In the genomic region with DNA sequence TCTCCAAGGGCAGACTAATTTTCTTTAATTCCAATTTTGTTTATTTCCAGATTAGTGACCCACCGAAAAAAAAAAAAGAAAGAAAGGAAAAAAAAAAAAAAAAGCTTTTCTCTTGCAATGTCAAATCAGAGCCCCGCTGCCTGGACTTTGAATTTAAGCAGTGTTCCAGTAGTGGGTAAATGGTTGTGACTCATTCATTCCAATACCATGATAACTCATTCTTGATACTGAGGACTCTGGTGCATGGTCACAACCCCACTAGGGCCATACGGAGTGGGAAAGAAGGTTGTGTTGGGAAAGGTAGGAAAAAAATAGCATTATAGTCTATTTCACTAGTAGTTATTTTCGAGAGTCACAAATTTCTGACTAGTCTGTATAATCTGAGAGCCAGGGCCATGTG, we compare ENCODE assay signal across 20 cellular contexts. TPM values are rescaled to one million over a fixed set of nuclear protein-coding genes. Genes with fewer than 3 reads are reported as not detected.
DNase-seq lines count a peak whose midpoint lies in the region; ATAC-seq and TF ChIP-seq lines count a peak whose summit lies in the region.
"Had no signal": no experiment of that assay in that cellular context is flagged by ENCODE, and none has a peak within 500 bp of the region (broad histone marks: within the 10 kb centered on the region; RNA-seq: fewer than 3 reads in every experiment).

No MANE protein-coding gene starts in this region.

- TF ChIP-seq CTCF in fibroblast of lung (conservative IDR thresholded peaks at IDR 0.05 in 1 of 2, IDR thresholded peaks at IDR 0.05 in 1 of 2; ENCODE audit: low read depth in 1 of 2, low read length in 2 of 2) (no peak), Calu3 (IDR thresholded peaks at IDR 0.05; ENCODE audit: unreplicated experiment) (no peak), lower lobe of right lung (IDR thresholded peaks at IDR 0.05) (no peak)

- no peaks in the 10 kb centered on the region for H3K36me3 Mint-ChIP-seq in Calu3 (ENCODE audit: insufficient read depth, unreplicated experiment)
- H3K36me3 Mint-ChIP-seq: CD8-positive, alpha-beta memory T cell had no signal

- H3K4me1 ChIP-seq in GM23248 (ENCODE audit: insufficient read depth) (peaks cover 27% of the 10 kb centered on the region), SJSA1 (replicated peaks) (peaks cover 11% of the 10 kb centered on the region), fibroblast of lung (ENCODE audit: control insufficient read depth, extremely low read depth, insufficient read depth, low read length) (no peaks in the 10 kb centered on the region), lower lobe of right lung (no peaks in the 10 kb centered on the region)
- H3K4me1 ChIP-seq: left lung had no signal

- no TSS peak for BruUV-seq in Calu3 (replicated peaks; lab: Mats Ljungman, UMichigan)

- WGBS in GM23248 (ENCODE audit: low coverage in 1 of 2, low lambda C conversion rate in 2 of 2, missing lambda C conversion rate in 2 of 2), 2 experiments = 53 to 59% methylated on average over 3 to 4 of the region's 4 CpGs

- H3K27me3 Mint-ChIP-seq in Calu3 (ENCODE audit: unreplicated experiment) = no peaks in the 10 kb centered on the region
- H3K27me3 Mint-ChIP-seq: CD8-positive, alpha-beta memory T cell had no signal

- H3K27me3 ChIP-seq in GM23248 (replicated peaks; ENCODE audit: insufficient read depth) = no peaks in the 10 kb centered on the region
- no peaks in the 10 kb centered on the region for H3K27me3 ChIP-seq in SJSA1 (replicated peaks)
- H3K27me3 ChIP-seq in fibroblast of lung (ENCODE audit: control insufficient read depth, insufficient read depth, low read length) = no peaks in the 10 kb centered on the region
- no peaks in the 10 kb centered on the region for H3K27me3 ChIP-seq in lower lobe of right lung (ENCODE audit: low read depth)
- H3K27me3 ChIP-seq: left lung had no signal

- no peak overlapping the region for H3K9ac ChIP-seq in GM23248
- no peak overlapping the region for H3K9ac ChIP-seq in fibroblast of lung (ENCODE audit: insufficient read depth, low read length)

- H3K4me2 ChIP-seq in GM23248 (ENCODE audit: unreplicated experiment) = no peak overlapping the region
- no peak overlapping the region for H3K4me2 ChIP-seq in fibroblast of lung (ENCODE audit: extremely low read depth, insufficient read depth, low read length)

- H3F3A ChIP-seq in GM23248 (ENCODE audit: insufficient read depth) = peaks cover 12% of the 10 kb centered on the region

- CTCF ChIA-PET in Calu3 (lab: Charles Lee) = no interaction called here

- H3K4me3 Mint-ChIP-seq in Calu3 (ENCODE audit: low read depth, unreplicated experiment) = no peak overlapping the region
- H3K4me3 Mint-ChIP-seq: activated T-cell treated with anti-CD3 and anti-CD28 coated beads, Interleukin-2, amount 50 U/mL, for 72 hours; CD8-positive, alpha-beta memory T cell; neural crest cell had no signal

- peaks cover 5% of the 10 kb centered on the region for H3K9me3 Mint-ChIP-seq in Calu3 (ENCODE audit: low read depth, unreplicated experiment)

- peaks cover 33% of the 10 kb centered on the region for H3K4me1 Mint-ChIP-seq in Calu3 (ENCODE audit: low read depth, unreplicated experiment)
- H3K4me1 Mint-ChIP-seq: CD8-positive, alpha-beta memory T cell; neural crest cell had no signal

- no peak overlapping the region for H3K27ac ChIP-seq in GM23248
- H3K27ac ChIP-seq in SJSA1 = no peak overlapping the region
- H3K27ac ChIP-seq in fibroblast of lung (ENCODE audit: insufficient read depth, low read length) = no peak overlapping the region
- no peak overlapping the region for H3K27ac ChIP-seq in lower lobe of right lung
- H3K27ac ChIP-seq: left lung had no signal

- in situ Hi-C loops in GM23248 (cut with MboI) = no loop called here
- in situ Hi-C loops in KBM-7 (cut with MboI; ENCODE audit: low pct_unique_long_range_greater_than_20kb, low sequenced_read_pairs) = no loop called here

- H2AFZ ChIP-seq in GM23248 = no peak overlapping the region
- H2AFZ ChIP-seq in fibroblast of lung (ENCODE audit: low read length) = no peak overlapping the region

- ATAC-seq in lower lobe of right lung = no peak
- ATAC-seq: activated T-cell treated with anti-CD3 and anti-CD28 coated beads, Interleukin-2, amount 50 U/mL, for 72 hours; left lung; right cardiac atrium had no signal

- H3K4me3 ChIP-seq in GM23248 = no peak overlapping the region
- no peak overlapping the region for H3K4me3 ChIP-seq in SJSA1
- H3K4me3 ChIP-seq in fibroblast of lung (replicated peaks in 1 of 4; ENCODE audit: control extremely low read depth in 1 of 4, insufficient read depth in 1 of 4, low read depth in 3 of 4, low read length in 4 of 4) = no peak overlapping the region
- H3K4me3 ChIP-seq in lower lobe of right lung = no peak overlapping the region
- H3K4me3 ChIP-seq: left lung had no signal

- H3K79me2 ChIP-seq in GM23248 (ENCODE audit: insufficient read depth) = no peaks in the 10 kb centered on the region
- no peaks in the 10 kb centered on the region for H3K79me2 ChIP-seq in fibroblast of lung (ENCODE audit: control insufficient read depth, insufficient read depth, low read length)

- H3K36me3 ChIP-seq in GM23248 (ENCODE audit: low read depth) = no peaks in the 10 kb centered on the region
- no peaks in the 10 kb centered on the region for H3K36me3 ChIP-seq in SJSA1
- H3K36me3 ChIP-seq in fibroblast of lung (ENCODE audit: control insufficient read depth, insufficient read depth, low read length) = no peaks in the 10 kb centered on the region
- H3K36me3 ChIP-seq in lower lobe of right lung = no peaks in the 10 kb centered on the region
- H3K36me3 ChIP-seq: left lung had no signal

- H3K9me3 ChIP-seq in GM23248 (ENCODE audit: low read depth) (no peaks in the 10 kb centered on the region), SJSA1 (replicated peaks) (no peaks in the 10 kb centered on the region), fibroblast of lung (ENCODE audit: control insufficient read depth, insufficient read depth, low read depth, low read length) (no peaks in the 10 kb centered on the region), lower lobe of right lung (peaks cover 7% of the 10 kb centered on the region)

- H4K20me1 ChIP-seq in GM23248 (ENCODE audit: insufficient read depth) (no peaks in the 10 kb centered on the region), fibroblast of lung (ENCODE audit: control insufficient read depth, extremely low read depth, insufficient read depth, low read length) (no peaks in the 10 kb centered on the region)

- no peak overlapping the region for H3K27ac Mint-ChIP-seq in Calu3 (ENCODE audit: unreplicated experiment)
- H3K27ac Mint-ChIP-seq: activated T-cell treated with anti-CD3 and anti-CD28 coated beads, Interleukin-2, amount 50 U/mL, for 72 hours had no signal

- peak; percentile 65 for DNase-seq in GM23248
- DNase-seq in SJSA1 (ENCODE audit: low read depth in 1 of 2, low spot score in 2 of 2) = peak; percentile 33 to 53
- peak; percentile 69 to 94 for DNase-seq in fibroblast of lung (ENCODE audit: low read depth in 2 of 2)
- peak; percentile 88 for DNase-seq in renal cortical epithelial cell (ENCODE audit: low read depth)
- DNase-seq in Calu3 = no peak
- DNase-seq in KBM-7 = no peak
- DNase-seq in lower lobe of right lung = no peak
- no peak for DNase-seq in HPDE6-E6E7 (ENCODE audit: extremely low spot score)
- DNase-seq: activated T-cell treated with anti-CD3 and anti-CD28 coated beads, Interleukin-2, amount 50 U/mL, for 72 hours; CD8-positive, alpha-beta memory T cell; effector CD4-positive, alpha-beta T cell; GF-D8; head of caudate nucleus; left lung; NCI-H1930; NCI-H748 treated with DMSO at 0.1 percent for 48 hours; right cardiac atrium; stimulated activated naive CD4-positive, alpha-beta T cell; T-helper 9 cell had no signal

- no peaks in the 10 kb centered on the region for H3K9me2 ChIP-seq in GM23248 (ENCODE audit: insufficient read depth)

- intact Hi-C loops in Calu3 (cut with micrococcal nuclease; ENCODE audit: unreplicated experiment) (no loop called here), lower lobe of right lung (cut with DNase I) (no loop called here)

RNA-seq across cellular contexts. Expression of a gene that starts 59.1 kb away (rescaled TPM):
- total RNA-seq in GM23248 (2014; rRNA removed; shearing (Covaris generic)) = 157 and 189 TPM in 2 replicates
- polyA plus RNA-seq in GM23248 (2016; fragmentation: Nextera tagmentation; extraction: Ambion mirVana) (164 TPM in 2 replicates), fibroblast of lung (108 and 215 TPM in 2 replicates)
- total RNA-seq in SJSA1 (2014; rRNA removed; shearing (Covaris generic)) = 42.2 and 54.8 TPM in 2 replicates
- total RNA-seq in fibroblast of lung (24.7 and 85.4 TPM in 2 replicates), renal cortical epithelial cell (123 and 241 TPM in 2 replicates), Calu3 (2022) (0.71 and 1.1 TPM in 2 replicates), lower lobe of right lung (56.1 TPM)
- polyA plus RNA-seq in fibroblast of lung (2012) = 53.2 and 144 TPM in 2 replicates
- polyA minus RNA-seq in fibroblast of lung (ENCODE audit: low replicate concordance) = 79.6 and 257 TPM in 2 replicates
- total RNA-seq: CD8-positive, alpha-beta memory T cell had no signal
- polyA plus RNA-seq: CD8-positive, alpha-beta memory T cell had no signal

Comparison
In these comparisons a context has a peak if more than half of its experiments do, and no peak if none do; other contexts are left out.
1. DNase-seq: peak in GM23248 (single experiment), SJSA1 (2 of 2), fibroblast of lung (2 of 2) and renal cortical epithelial cell (single experiment); none in Calu3 (single experiment), KBM-7 (single experiment), lower lobe of right lung (single experiment) and HPDE6-E6E7 (single experiment).
2. RNA of a gene that starts 59.1 kb away (total RNA-seq): 123 to 241 TPM in renal cortical epithelial cell, 157 to 189 TPM in GM23248, 24.7 to 85.4 TPM in fibroblast of lung, 56.1 TPM in lower lobe of right lung (single experiment) and 42.2 to 54.8 TPM in SJSA1; 0.71 to 1.1 TPM in Calu3; every median in the first group is over 10 times any median in the second.